24 cellular contexts compared by ENCODE assay signal in genomic region chr9:129073404-129073803, GRCh38. TPM values are rescaled to one million over a fixed set of nuclear protein-coding genes. Genes with fewer than 3 reads are reported as not detected.
A peak's percentile ranks its signal among the peaks of the same experiment; 100 is the strongest.
DNase-seq lines count a peak whose midpoint lies in the region; ATAC-seq and TF ChIP-seq lines count a peak whose summit lies in the region.
"Had no signal": no experiment of that assay in that cellular context is flagged by ENCODE, and none has a peak within 500 bp of the region (broad histone marks: within the 10 kb centered on the region; RNA-seq: fewer than 3 reads in every experiment).

No MANE protein-coding gene starts in this region.

- no peak for ATAC-seq in CD4-positive, CD25-positive, alpha-beta regulatory T cell (ENCODE audit: low read depth in 2 of 2)
- ATAC-seq in T-cell (replicated peaks in 1 of 4): peak in 1 of 4 experiments; percentile 17
- ATAC-seq in central memory CD8-positive, alpha-beta T cell (replicated peaks; ENCODE audit: extremely low read depth, poor library complexity, severe bottlenecking): no peak
- ATAC-seq: GM12878, HCT116, Panc1 had no signal

- intact Hi-C loops in thyroid gland (cut with DNase I): no loop called here

- H3K27ac ChIP-seq in CD4-positive, CD25-positive, alpha-beta regulatory T cell (ENCODE audit: insufficient read depth, low read length, poor library complexity, severe bottlenecking): no peak overlapping the region
- H3K27ac ChIP-seq in thyroid gland: no peak overlapping the region
- H3K27ac ChIP-seq: 22Rv1, C4-2B had no signal

- no peak for TF ChIP-seq CTCF in thyroid gland (IDR thresholded peaks at IDR 0.05)

- CTCF ChIA-PET in T-cell (lab: Charles Lee): no interaction called here

- H3K27me3 Mint-ChIP-seq in T-helper 1 cell treated with Interleukin-12 subunit alpha and Interleukin-12 subunit beta and Interleukin-4 antibody, amounts not matched to agents 30 μg/mL and 1 μg/mL, for 36 hours (ENCODE audit: low read depth): no peaks in the 10 kb centered on the region
- H3K27me3 Mint-ChIP-seq in CD4-positive, CD25-positive, alpha-beta regulatory T cell: no peaks in the 10 kb centered on the region
- H3K27me3 Mint-ChIP-seq in T-cell: no peaks in the 10 kb centered on the region
- H3K27me3 Mint-ChIP-seq in central memory CD8-positive, alpha-beta T cell: no peaks in the 10 kb centered on the region

- peaks cover 32% of the 10 kb centered on the region for H3K4me1 ChIP-seq in CD4-positive, CD25-positive, alpha-beta regulatory T cell (ENCODE audit: control insufficient read depth, insufficient read depth, low read length, poor library complexity, severe bottlenecking)
- H3K4me1 ChIP-seq in thyroid gland: no peaks in the 10 kb centered on the region

- H3K9me3 Mint-ChIP-seq in T-helper 1 cell treated with Interleukin-12 subunit alpha and Interleukin-12 subunit beta and Interleukin-4 antibody, amounts not matched to agents 30 μg/mL and 1 μg/mL, for 36 hours: no peaks in the 10 kb centered on the region
- no peaks in the 10 kb centered on the region for H3K9me3 Mint-ChIP-seq in CD4-positive, CD25-positive, alpha-beta regulatory T cell
- no peaks in the 10 kb centered on the region for H3K9me3 Mint-ChIP-seq in T-cell
- H3K9me3 Mint-ChIP-seq in central memory CD8-positive, alpha-beta T cell: no peaks in the 10 kb centered on the region

- H3K27ac Mint-ChIP-seq in T-helper 1 cell treated with Interleukin-12 subunit alpha and Interleukin-12 subunit beta and Interleukin-4 antibody, amounts not matched to agents 30 μg/mL and 1 μg/mL, for 36 hours: peak overlapping the region; percentile 76
- H3K27ac Mint-ChIP-seq in CD4-positive, CD25-positive, alpha-beta regulatory T cell: peak overlapping the region in 2 of 3 donors; percentile 31 to 38
- peak overlapping the region; percentile 67 to 77 for H3K27ac Mint-ChIP-seq in T-cell
- H3K27ac Mint-ChIP-seq in central memory CD8-positive, alpha-beta T cell (ENCODE audit: low read depth): peak overlapping the region; percentile 64

- H3K4me1 Mint-ChIP-seq in T-helper 1 cell treated with Interleukin-12 subunit alpha and Interleukin-12 subunit beta and Interleukin-4 antibody, amounts not matched to agents 30 μg/mL and 1 μg/mL, for 36 hours (ENCODE audit: low read depth): peaks cover 16% of the 10 kb centered on the region
- peaks cover 0 to 37% (median 14%) of the 10 kb centered on the region in 4 donors for H3K4me1 Mint-ChIP-seq in CD4-positive, CD25-positive, alpha-beta regulatory T cell
- H3K4me1 Mint-ChIP-seq in T-cell: peaks cover 25 to 48% (median 38%) of the 10 kb centered on the region in 3 donors
- peaks cover 11% of the 10 kb centered on the region for H3K4me1 Mint-ChIP-seq in central memory CD8-positive, alpha-beta T cell

- no peaks in the 10 kb centered on the region for H3K9me3 ChIP-seq in CD4-positive, CD25-positive, alpha-beta regulatory T cell (ENCODE audit: control insufficient read depth in 2 of 2, low read length in 2 of 2)
- H3K9me3 ChIP-seq in thyroid gland: no peaks in the 10 kb centered on the region

- no peak overlapping the region for H3K4me3 ChIP-seq in CD4-positive, CD25-positive, alpha-beta regulatory T cell (ENCODE audit: low read depth, low read length)
- no peak overlapping the region for H3K4me3 ChIP-seq in thyroid gland (replicated peaks in 1 of 3)
- H3K4me3 ChIP-seq: GM12878 had no signal

- no peak for DNase-seq in T-helper 1 cell
- DNase-seq in CD4-positive, CD25-positive, alpha-beta regulatory T cell: peak in 1 of 3 donors; percentile 23
- DNase-seq in T-cell: no peak
- no peak for DNase-seq in central memory CD8-positive, alpha-beta T cell (ENCODE audit: low spot score in 2 of 2)
- no peak for DNase-seq in KG1 (lab: John Stamatoyannopoulos, UW)
- no peak for DNase-seq in kidney tubule cell (ENCODE audit: low spot score)
- no peak for DNase-seq in thyroid gland
- DNase-seq: AML-193, Calu3, DMS53, EL, GOT3, NCI-H1105 treated with DMSO at 0.1 percent for 48 hours, NCI-H1694, NCI-H2081 treated with DMSO at 0.1 percent for 48 hours, NCI-H446 treated with DMSO at 0.1 percent for 48 hours, NCI-H69, Right ventricle myocardium superior had no signal

- no peak for TF ChIP-seq POLR2A in thyroid gland (IDR thresholded peaks at IDR 0.05)

- H3K36me3 Mint-ChIP-seq in T-helper 1 cell treated with Interleukin-12 subunit alpha and Interleukin-12 subunit beta and Interleukin-4 antibody, amounts not matched to agents 30 μg/mL and 1 μg/mL, for 36 hours (ENCODE audit: low read depth): peaks cover 7% of the 10 kb centered on the region
- no peaks in the 10 kb centered on the region for H3K36me3 Mint-ChIP-seq in CD4-positive, CD25-positive, alpha-beta regulatory T cell
- no peaks in the 10 kb centered on the region for H3K36me3 Mint-ChIP-seq in T-cell
- H3K36me3 Mint-ChIP-seq in central memory CD8-positive, alpha-beta T cell (ENCODE audit: insufficient read depth): peaks cover 9% of the 10 kb centered on the region

- H3K27me3 ChIP-seq in CD4-positive, CD25-positive, alpha-beta regulatory T cell (ENCODE audit: control insufficient read depth, insufficient read depth, low read length): no peaks in the 10 kb centered on the region
- H3K27me3 ChIP-seq in thyroid gland: no peaks in the 10 kb centered on the region

- H3K4me3 Mint-ChIP-seq in T-helper 1 cell treated with Interleukin-12 subunit alpha and Interleukin-12 subunit beta and Interleukin-4 antibody, amounts not matched to agents 30 μg/mL and 1 μg/mL, for 36 hours: peak overlapping the region; percentile 31
- peak overlapping the region in 1 of 4 donors; percentile 58 for H3K4me3 Mint-ChIP-seq in CD4-positive, CD25-positive, alpha-beta regulatory T cell
- H3K4me3 Mint-ChIP-seq in T-cell: no peak overlapping the region
- H3K4me3 Mint-ChIP-seq in central memory CD8-positive, alpha-beta T cell: no peak overlapping the region

- no peaks in the 10 kb centered on the region for H3K36me3 ChIP-seq in CD4-positive, CD25-positive, alpha-beta regulatory T cell (ENCODE audit: control insufficient read depth, insufficient read depth, low read length)
- H3K36me3 ChIP-seq in thyroid gland: peaks cover 5 to 7% of the 10 kb centered on the region in 2 donors

- WGBS in thyroid gland, 2 donors: 87 to 90% methylated on average over 8 of the region's 8 CpGs

- POLR2A ChIA-PET in T-cell (lab: Charles Lee): no interaction called here

RNA-seq across cellular contexts. Expression of gene DOLPP1, which starts 7.5 kb away (rescaled TPM):
- total RNA-seq in CD4-positive, CD25-positive, alpha-beta regulatory T cell: 3.9 TPM
- polyA plus RNA-seq in CD4-positive, CD25-positive, alpha-beta regulatory T cell: 1 to 10 TPM; 8.6 to 9.3 (median 8.9) TPM
- total RNA-seq in T-cell (10 to 100 TPM in 3 of 5 donors, 1 to 10 TPM in 2; 5.1 to 14.4 (median 11.8) TPM), thyroid gland (10 to 100 TPM in 1 of 4 donors, 1 to 10 TPM in 3; 6.0 to 10.9 (median 8.3) TPM)

RNA-seq across cellular contexts. Expression of gene MIGA2, which starts 37.0 kb away (rescaled TPM):
- total RNA-seq in CD4-positive, CD25-positive, alpha-beta regulatory T cell: 48.5 TPM
- polyA plus RNA-seq in CD4-positive, CD25-positive, alpha-beta regulatory T cell: 1 to 10 TPM; 6.3 to 8.0 (median 7.6) TPM
- total RNA-seq in T-cell: 10 to 100 TPM; 60.8 to 95.7 (median 83.4) TPM
- total RNA-seq in thyroid gland: 10 to 100 TPM; 23.9 to 78.8 (median 50.0) TPM

RNA-seq across cellular contexts. Expression of gene CRAT, which starts 37.2 kb away (rescaled TPM):
- 12.5 TPM for total RNA-seq in CD4-positive, CD25-positive, alpha-beta regulatory T cell
- polyA plus RNA-seq in CD4-positive, CD25-positive, alpha-beta regulatory T cell: 10 to 100 TPM in 2 of 4 donors, 1 to 10 TPM in 2; 8.7 to 11.4 (median 10.2) TPM
- 10 to 100 TPM in 4 of 5 donors, 1 to 10 TPM in 1; 6.6 to 17.5 (median 13.9) TPM for total RNA-seq in T-cell
- total RNA-seq in thyroid gland: 10 to 100 TPM; 44.0 to 59.0 (median 54.1) TPM

RNA-seq across cellular contexts. Expression of gene PTPA, which starts 37.8 kb away (rescaled TPM):
- total RNA-seq in CD4-positive, CD25-positive, alpha-beta regulatory T cell: 53.7 TPM
- polyA plus RNA-seq in CD4-positive, CD25-positive, alpha-beta regulatory T cell: 10 to 100 TPM; 12.9 to 21.6 (median 16.0) TPM
- 10 to 100 TPM; 51.3 to 71.5 (median 65.5) TPM for total RNA-seq in T-cell
- 100 to 1,000 TPM in 2 of 4 donors, 10 to 100 TPM in 2; 45.0 to 117 (median 89.5) TPM for total RNA-seq in thyroid gland

RNA-seq across cellular contexts. Expression of gene SH3GLB2, which starts 45.3 kb away (rescaled TPM):
- 77.8 TPM for total RNA-seq in CD4-positive, CD25-positive, alpha-beta regulatory T cell
- polyA plus RNA-seq in CD4-positive, CD25-positive, alpha-beta regulatory T cell: 10 to 100 TPM; 18.2 to 38.8 (median 26.6) TPM
- total RNA-seq in T-cell (100 to 1,000 TPM in 3 of 5 donors, 10 to 100 TPM in 2; 85.8 to 140 (median 131) TPM), thyroid gland (100 to 1,000 TPM in 1 of 4 donors, 10 to 100 TPM in 3; 89.5 to 139 (median 93.7) TPM)
